ENCODE assay signal across 10 cellular contexts in genomic region chr9:131776473-131776872, GRCh38. TPM values are rescaled to one million over a fixed set of nuclear protein-coding genes. Genes with fewer than 3 reads are reported as not detected.
DNase-seq lines count a peak whose midpoint lies in the region; ATAC-seq lines count a peak whose summit lies in the region.
"Had no signal": no experiment of that assay in that cellular context is flagged by ENCODE, and none has a peak within 500 bp of the region (broad histone marks: within the 10 kb centered on the region; RNA-seq: fewer than 3 reads in every experiment).

No MANE protein-coding gene starts in this region.

- no peak overlapping the region for H3K9ac ChIP-seq in adipocyte (ENCODE audit: low read length)

- H3K4me1 ChIP-seq in adipocyte (ENCODE audit: control insufficient read depth, insufficient read depth, low read length): peaks cover 4% of the 10 kb centered on the region
- H3K4me1 ChIP-seq: SJSA1 had no signal

- peaks cover 10% of the 10 kb centered on the region for H3K9me3 ChIP-seq in adipocyte (ENCODE audit: control insufficient read depth, low read length)
- H3K9me3 ChIP-seq: SJSA1 had no signal

- no peak for ATAC-seq in GM18873 (IDR thresholded peaks at IDR 0.05; ENCODE audit: low FRiP score, unreplicated experiment)

- peaks cover 20% of the 10 kb centered on the region for H3K27me3 ChIP-seq in adipocyte (replicated peaks; ENCODE audit: control insufficient read depth, insufficient read depth, low read length)

- no peaks in the 10 kb centered on the region for H3K36me3 ChIP-seq in adipocyte (ENCODE audit: control insufficient read depth, insufficient read depth, low read length, severe bottlenecking)
- H3K36me3 ChIP-seq: SJSA1 had no signal

- H3K4me3 ChIP-seq in adipocyte (ENCODE audit: low read length): no peak overlapping the region
- H3K4me3 ChIP-seq: SJSA1 had no signal

- DNase-seq in ELF-1 (ENCODE audit: low read depth, low spot score): peak; percentile 79
- DNase-seq in LHCN-M2 (ENCODE audit: low read depth): peak; percentile 34
- peak; percentile 60 for DNase-seq in adipocyte (ENCODE audit: low read depth)
- peak; percentile 54 to 65 for DNase-seq in lung microvascular endothelial cell (ENCODE audit: low read depth in 2 of 2)
- no peak for DNase-seq in NCI-H187 (lab: John Stamatoyannopoulos, UW)
- DNase-seq in activated gamma-delta T cell (lab: John Stamatoyannopoulos, UW): no peak
- no peak for DNase-seq in NCI-H1436 (lab: John Stamatoyannopoulos, UW)
- DNase-seq: naive B cell had no signal

RNA-seq across cellular contexts. Expression of gene RAPGEF1, which starts 36.6 kb away (rescaled TPM):
- 32.1 and 44.9 TPM in 2 replicates for total RNA-seq in LHCN-M2 (2014; rRNA removed)
- polyA plus RNA-seq in LHCN-M2 (2012): 57.0 TPM
- total RNA-seq in lung microvascular endothelial cell: 32.1 and 35.3 TPM in 2 replicates

Comparison
In these comparisons a context has a peak if more than half of its experiments do, and no peak if none do; other contexts are left out.
1. DNase-seq: peak in ELF-1 (single experiment), LHCN-M2 (single experiment), adipocyte (single experiment) and lung microvascular endothelial cell (2 of 2); none in NCI-H187 (0 of 2), activated gamma-delta T cell (single experiment) and NCI-H1436 (single experiment).